ENCODE assay signal across 8 cellular contexts in genomic region chr1:227318003-227318851, GRCh38. TPM values are rescaled to one million over a fixed set of nuclear protein-coding genes. Genes with fewer than 3 reads are reported as not detected.
DNase-seq lines count a peak whose midpoint lies in the region; ATAC-seq and TF ChIP-seq lines count a peak whose summit lies in the region.

Gene CDC42BPA (minus strand): TSS chr1:227318492. CDS start chr1:227317182, 1,310 bp downstream.

- no peak for ATAC-seq in GM19467 (IDR thresholded peaks at IDR 0.05; ENCODE audit: unreplicated experiment)

- peak; percentile 94 for DNase-seq in AG08396 (ENCODE audit: low spot score)
- DNase-seq in GM19238 (ENCODE audit: insufficient read length, low spot score): peak; percentile 27
- DNase-seq in LHCN-M2 (ENCODE audit: low read depth): peak; percentile 90
- DNase-seq in SKM-1 treated with dmso at 0.1 percent for 144 hours (lab: John Stamatoyannopoulos, UW; ENCODE audit: unreplicated experiment): peak; percentile 84
- DNase-seq in hypothalamus (lab: John Stamatoyannopoulos, UW): peak in 50 of 51 donors; percentile 22 to 89 (median 77)
- peak; percentile 79 for DNase-seq in pulmonary artery endothelial cell (ENCODE audit: low read depth, low spot score)

- peaks cover 40% of the 10 kb centered on the region for H3K4me1 Mint-ChIP-seq in brain

- H3K9me3 Mint-ChIP-seq in brain: peaks cover 0 to 4% (median 0%) of the 10 kb centered on the region in 5 experiments

- H3K27me3 Mint-ChIP-seq in brain: peaks cover 22% of the 10 kb centered on the region

- H3K27ac Mint-ChIP-seq in brain: peak within 1 kb of the TSS; percentile 98 to 100 (median 99)

- TF ChIP-seq CTCF in brain (conservative IDR thresholded peaks at IDR 0.05): no peak

- peak within 1 kb of the TSS; percentile 93 to 99 (median 96) for H3K4me3 Mint-ChIP-seq in brain

- no peaks in the 10 kb centered on the region for H3K36me3 Mint-ChIP-seq in brain

RNA-seq across cellular contexts. Expression of gene CDC42BPA, which starts in this region (rescaled TPM):
- total RNA-seq in LHCN-M2 (2014; rRNA removed) (29.8 and 38.2 TPM in 2 replicates), pulmonary artery endothelial cell (67.7 and 77.5 TPM in 2 replicates)
- polyA plus RNA-seq in LHCN-M2 (2012): 10.2 TPM
- polyA plus RNA-seq in brain (ENCODE audit: insufficient read depth, low read depth, low replicate concordance): 12.2 TPM

Comparison
In these comparisons a context has a peak if more than half of its experiments do, and no peak if none do; other contexts are left out.
1. DNase-seq: peak in every context shown above with its lines; median percentile 94 in AG08396; 90 in LHCN-M2; 84 in SKM-1 treated with dmso at 0.1 percent for 144 hours; 79 in pulmonary artery endothelial cell; 77 in hypothalamus; 27 in GM19238.